In the genomic region with DNA sequence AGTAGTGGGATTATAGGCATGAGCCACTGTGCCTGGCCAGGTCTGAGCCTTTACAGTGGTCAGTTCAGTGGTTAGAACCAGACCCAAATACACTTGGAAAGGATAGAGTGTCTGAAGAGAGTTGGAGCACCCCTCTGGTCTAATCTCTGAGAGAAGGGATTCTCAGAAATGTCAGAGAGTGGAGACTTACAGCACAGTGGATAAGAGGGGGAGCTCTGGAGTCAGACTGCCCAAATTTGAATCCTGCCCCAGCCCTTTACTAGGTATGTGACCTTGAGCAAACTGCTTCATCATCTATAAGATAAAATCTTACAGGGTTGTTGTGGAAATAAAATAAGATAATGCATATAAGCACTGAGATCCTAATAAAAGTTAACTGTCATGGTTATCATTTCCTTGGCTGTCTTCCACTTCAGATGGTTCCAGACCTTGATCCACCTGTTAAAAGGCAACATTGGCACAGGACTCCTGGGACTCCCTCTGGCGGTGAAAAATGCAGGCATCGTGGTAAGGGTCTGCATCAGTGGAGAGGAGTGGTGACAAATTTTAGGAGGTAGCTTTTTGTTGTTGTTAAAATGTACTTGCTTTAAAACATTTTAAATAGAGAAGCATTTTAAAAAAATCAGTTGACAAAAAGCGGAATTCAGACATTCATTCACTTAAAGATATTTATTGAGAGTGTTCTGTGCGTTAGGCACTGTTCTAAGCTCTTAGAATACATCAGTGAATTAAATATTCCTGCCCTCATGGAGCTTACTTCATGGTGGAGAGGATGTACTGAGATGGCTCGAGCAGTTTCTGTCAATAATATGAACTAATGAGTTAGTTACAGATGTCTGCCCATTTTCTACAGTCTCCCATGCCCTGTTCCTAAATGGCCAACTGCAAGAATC, we compare ENCODE assay signal across 2 cellular contexts.
TF ChIP-seq lines count a peak whose summit lies in the region.

No MANE protein-coding gene starts in this region.

TF ChIP-seq in WTC11, 78 proteins besides CTCF, POLR2A, EP300 and RAD21 (continues in another document):
- no peak for TF ChIP-seq HMGA2 (CRISPR knock-in tag; IDR thresholded peaks at IDR 0.05)
- TF ChIP-seq, protein P1, sequence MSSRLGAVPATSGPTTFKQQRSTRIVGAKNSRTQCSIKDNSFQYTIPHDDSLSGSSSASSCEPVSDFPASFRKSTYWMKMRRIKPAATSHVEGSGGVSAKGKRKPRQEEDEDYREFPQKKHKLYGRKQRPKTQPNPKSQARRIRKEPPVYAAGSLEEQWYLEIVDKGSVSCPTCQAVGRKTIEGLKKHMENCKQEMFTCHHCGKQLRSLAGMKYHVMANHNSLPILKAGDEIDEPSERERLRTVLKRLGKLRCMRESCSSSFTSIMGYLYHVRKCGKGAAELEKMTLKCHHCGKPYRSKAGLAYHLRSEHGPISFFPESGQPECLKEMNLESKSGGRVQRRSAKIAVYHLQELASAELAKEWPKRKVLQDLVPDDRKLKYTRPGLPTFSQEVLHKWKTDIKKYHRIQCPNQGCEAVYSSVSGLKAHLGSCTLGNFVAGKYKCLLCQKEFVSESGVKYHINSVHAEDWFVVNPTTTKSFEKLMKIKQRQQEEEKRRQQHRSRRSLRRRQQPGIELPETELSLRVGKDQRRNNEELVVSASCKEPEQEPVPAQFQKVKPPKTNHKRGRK (CRISPR knock-in tag; IDR thresholded peaks at IDR 0.05; ENCODE audit: borderline replicate concordance) = no peak
- no peak for TF ChIP-seq FOXK1 (CRISPR knock-in tag; IDR thresholded peaks at IDR 0.05)
- TF ChIP-seq MXD4 (CRISPR knock-in tag; IDR thresholded peaks at IDR 0.05; ENCODE audit: borderline replicate concordance) = no peak
- TF ChIP-seq TCF7 (CRISPR knock-in tag; IDR thresholded peaks at IDR 0.05; ENCODE audit: low read depth) = no peak
- TF ChIP-seq, protein P2, sequence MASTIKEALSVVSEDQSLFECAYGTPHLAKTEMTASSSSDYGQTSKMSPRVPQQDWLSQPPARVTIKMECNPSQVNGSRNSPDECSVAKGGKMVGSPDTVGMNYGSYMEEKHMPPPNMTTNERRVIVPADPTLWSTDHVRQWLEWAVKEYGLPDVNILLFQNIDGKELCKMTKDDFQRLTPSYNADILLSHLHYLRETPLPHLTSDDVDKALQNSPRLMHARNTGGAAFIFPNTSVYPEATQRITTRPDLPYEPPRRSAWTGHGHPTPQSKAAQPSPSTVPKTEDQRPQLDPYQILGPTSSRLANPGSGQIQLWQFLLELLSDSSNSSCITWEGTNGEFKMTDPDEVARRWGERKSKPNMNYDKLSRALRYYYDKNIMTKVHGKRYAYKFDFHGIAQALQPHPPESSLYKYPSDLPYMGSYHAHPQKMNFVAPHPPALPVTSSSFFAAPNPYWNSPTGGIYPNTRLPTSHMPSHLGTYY (CRISPR knock-in tag; IDR thresholded peaks at IDR 0.05) = no peak
- TF ChIP-seq SOX15 (CRISPR knock-in tag; IDR thresholded peaks at IDR 0.05) = no peak
- TF ChIP-seq ELF4 (CRISPR knock-in tag; IDR thresholded peaks at IDR 0.05; ENCODE audit: low read depth) = no peak
- no peak for TF ChIP-seq SMAD3 (CRISPR knock-in tag; IDR thresholded peaks at IDR 0.05; ENCODE audit: borderline replicate concordance)
- TF ChIP-seq, protein P3, sequence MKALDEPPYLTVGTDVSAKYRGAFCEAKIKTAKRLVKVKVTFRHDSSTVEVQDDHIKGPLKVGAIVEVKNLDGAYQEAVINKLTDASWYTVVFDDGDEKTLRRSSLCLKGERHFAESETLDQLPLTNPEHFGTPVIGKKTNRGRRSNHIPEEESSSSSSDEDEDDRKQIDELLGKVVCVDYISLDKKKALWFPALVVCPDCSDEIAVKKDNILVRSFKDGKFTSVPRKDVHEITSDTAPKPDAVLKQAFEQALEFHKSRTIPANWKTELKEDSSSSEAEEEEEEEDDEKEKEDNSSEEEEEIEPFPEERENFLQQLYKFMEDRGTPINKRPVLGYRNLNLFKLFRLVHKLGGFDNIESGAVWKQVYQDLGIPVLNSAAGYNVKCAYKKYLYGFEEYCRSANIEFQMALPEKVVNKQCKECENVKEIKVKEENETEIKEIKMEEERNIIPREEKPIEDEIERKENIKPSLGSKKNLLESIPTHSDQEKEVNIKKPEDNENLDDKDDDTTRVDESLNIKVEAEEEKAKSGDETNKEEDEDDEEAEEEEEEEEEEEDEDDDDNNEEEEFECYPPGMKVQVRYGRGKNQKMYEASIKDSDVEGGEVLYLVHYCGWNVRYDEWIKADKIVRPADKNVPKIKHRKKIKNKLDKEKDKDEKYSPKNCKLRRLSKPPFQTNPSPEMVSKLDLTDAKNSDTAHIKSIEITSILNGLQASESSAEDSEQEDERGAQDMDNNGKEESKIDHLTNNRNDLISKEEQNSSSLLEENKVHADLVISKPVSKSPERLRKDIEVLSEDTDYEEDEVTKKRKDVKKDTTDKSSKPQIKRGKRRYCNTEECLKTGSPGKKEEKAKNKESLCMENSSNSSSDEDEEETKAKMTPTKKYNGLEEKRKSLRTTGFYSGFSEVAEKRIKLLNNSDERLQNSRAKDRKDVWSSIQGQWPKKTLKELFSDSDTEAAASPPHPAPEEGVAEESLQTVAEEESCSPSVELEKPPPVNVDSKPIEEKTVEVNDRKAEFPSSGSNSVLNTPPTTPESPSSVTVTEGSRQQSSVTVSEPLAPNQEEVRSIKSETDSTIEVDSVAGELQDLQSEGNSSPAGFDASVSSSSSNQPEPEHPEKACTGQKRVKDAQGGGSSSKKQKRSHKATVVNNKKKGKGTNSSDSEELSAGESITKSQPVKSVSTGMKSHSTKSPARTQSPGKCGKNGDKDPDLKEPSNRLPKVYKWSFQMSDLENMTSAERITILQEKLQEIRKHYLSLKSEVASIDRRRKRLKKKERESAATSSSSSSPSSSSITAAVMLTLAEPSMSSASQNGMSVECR (CRISPR knock-in tag; IDR thresholded peaks at IDR 0.05; ENCODE audit: borderline replicate concordance) = no peak
- TF ChIP-seq, protein P4, sequence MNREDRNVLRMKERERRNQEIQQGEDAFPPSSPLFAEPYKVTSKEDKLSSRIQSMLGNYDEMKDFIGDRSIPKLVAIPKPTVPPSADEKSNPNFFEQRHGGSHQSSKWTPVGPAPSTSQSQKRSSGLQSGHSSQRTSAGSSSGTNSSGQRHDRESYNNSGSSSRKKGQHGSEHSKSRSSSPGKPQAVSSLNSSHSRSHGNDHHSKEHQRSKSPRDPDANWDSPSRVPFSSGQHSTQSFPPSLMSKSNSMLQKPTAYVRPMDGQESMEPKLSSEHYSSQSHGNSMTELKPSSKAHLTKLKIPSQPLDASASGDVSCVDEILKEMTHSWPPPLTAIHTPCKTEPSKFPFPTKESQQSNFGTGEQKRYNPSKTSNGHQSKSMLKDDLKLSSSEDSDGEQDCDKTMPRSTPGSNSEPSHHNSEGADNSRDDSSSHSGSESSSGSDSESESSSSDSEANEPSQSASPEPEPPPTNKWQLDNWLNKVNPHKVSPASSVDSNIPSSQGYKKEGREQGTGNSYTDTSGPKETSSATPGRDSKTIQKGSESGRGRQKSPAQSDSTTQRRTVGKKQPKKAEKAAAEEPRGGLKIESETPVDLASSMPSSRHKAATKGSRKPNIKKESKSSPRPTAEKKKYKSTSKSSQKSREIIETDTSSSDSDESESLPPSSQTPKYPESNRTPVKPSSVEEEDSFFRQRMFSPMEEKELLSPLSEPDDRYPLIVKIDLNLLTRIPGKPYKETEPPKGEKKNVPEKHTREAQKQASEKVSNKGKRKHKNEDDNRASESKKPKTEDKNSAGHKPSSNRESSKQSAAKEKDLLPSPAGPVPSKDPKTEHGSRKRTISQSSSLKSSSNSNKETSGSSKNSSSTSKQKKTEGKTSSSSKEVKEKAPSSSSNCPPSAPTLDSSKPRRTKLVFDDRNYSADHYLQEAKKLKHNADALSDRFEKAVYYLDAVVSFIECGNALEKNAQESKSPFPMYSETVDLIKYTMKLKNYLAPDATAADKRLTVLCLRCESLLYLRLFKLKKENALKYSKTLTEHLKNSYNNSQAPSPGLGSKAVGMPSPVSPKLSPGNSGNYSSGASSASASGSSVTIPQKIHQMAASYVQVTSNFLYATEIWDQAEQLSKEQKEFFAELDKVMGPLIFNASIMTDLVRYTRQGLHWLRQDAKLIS (CRISPR knock-in tag; IDR thresholded peaks at IDR 0.05; ENCODE audit: borderline replicate concordance) = no peak
- no peak for TF ChIP-seq ZNF396 (CRISPR knock-in tag; IDR thresholded peaks at IDR 0.05; ENCODE audit: borderline replicate concordance)

TF ChIP-seq in SK-N-SH, 30 proteins besides CTCF, POLR2A, EP300 and RAD21:
- TF ChIP-seq MXI1 (IDR thresholded peaks at IDR 0.05; ENCODE audit: low read depth, low read length) (no peak), YY1 (IDR thresholded peaks at IDR 0.05; ENCODE audit: low read depth) (no peak), TEAD4 (IDR thresholded peaks at IDR 0.05; ENCODE audit: borderline replicate concordance, insufficient read depth) (no peak), NFIC (IDR thresholded peaks at IDR 0.05; ENCODE audit: borderline replicate concordance) (no peak), JUND (IDR thresholded peaks at IDR 0.05) (no peak), FOSL2 (IDR thresholded peaks at IDR 0.05; ENCODE audit: borderline replicate concordance, low read depth) (no peak), RFX5 (IDR thresholded peaks at IDR 0.05; ENCODE audit: low read length) (no peak), EZH2phosphoT487 (IDR thresholded peaks at IDR 0.05; ENCODE audit: borderline replicate concordance, low read depth) (no peak), SIN3A (IDR thresholded peaks at IDR 0.05; ENCODE audit: borderline replicate concordance, low read depth, low read length) (no peak), RCOR1 (IDR thresholded peaks at IDR 0.05; ENCODE audit: low read length) (no peak), POLR2AphosphoS5 (IDR thresholded peaks at IDR 0.05; ENCODE audit: low read depth, low read length) (no peak)
- TF ChIP-seq, protein P5, sequence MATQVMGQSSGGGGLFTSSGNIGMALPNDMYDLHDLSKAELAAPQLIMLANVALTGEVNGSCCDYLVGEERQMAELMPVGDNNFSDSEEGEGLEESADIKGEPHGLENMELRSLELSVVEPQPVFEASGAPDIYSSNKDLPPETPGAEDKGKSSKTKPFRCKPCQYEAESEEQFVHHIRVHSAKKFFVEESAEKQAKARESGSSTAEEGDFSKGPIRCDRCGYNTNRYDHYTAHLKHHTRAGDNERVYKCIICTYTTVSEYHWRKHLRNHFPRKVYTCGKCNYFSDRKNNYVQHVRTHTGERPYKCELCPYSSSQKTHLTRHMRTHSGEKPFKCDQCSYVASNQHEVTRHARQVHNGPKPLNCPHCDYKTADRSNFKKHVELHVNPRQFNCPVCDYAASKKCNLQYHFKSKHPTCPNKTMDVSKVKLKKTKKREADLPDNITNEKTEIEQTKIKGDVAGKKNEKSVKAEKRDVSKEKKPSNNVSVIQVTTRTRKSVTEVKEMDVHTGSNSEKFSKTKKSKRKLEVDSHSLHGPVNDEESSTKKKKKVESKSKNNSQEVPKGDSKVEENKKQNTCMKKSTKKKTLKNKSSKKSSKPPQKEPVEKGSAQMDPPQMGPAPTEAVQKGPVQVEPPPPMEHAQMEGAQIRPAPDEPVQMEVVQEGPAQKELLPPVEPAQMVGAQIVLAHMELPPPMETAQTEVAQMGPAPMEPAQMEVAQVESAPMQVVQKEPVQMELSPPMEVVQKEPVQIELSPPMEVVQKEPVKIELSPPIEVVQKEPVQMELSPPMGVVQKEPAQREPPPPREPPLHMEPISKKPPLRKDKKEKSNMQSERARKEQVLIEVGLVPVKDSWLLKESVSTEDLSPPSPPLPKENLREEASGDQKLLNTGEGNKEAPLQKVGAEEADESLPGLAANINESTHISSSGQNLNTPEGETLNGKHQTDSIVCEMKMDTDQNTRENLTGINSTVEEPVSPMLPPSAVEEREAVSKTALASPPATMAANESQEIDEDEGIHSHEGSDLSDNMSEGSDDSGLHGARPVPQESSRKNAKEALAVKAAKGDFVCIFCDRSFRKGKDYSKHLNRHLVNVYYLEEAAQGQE (IDR thresholded peaks at IDR 0.05; ENCODE audit: low read depth, low read length) = no peak
- TF ChIP-seq, protein P6, sequence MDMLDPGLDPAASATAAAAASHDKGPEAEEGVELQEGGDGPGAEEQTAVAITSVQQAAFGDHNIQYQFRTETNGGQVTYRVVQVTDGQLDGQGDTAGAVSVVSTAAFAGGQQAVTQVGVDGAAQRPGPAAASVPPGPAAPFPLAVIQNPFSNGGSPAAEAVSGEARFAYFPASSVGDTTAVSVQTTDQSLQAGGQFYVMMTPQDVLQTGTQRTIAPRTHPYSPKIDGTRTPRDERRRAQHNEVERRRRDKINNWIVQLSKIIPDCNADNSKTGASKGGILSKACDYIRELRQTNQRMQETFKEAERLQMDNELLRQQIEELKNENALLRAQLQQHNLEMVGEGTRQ (IDR thresholded peaks at IDR 0.05; ENCODE audit: borderline replicate concordance, low read depth, low read length) = no peak
